8 cellular contexts compared by ENCODE assay signal in the genomic region with DNA sequence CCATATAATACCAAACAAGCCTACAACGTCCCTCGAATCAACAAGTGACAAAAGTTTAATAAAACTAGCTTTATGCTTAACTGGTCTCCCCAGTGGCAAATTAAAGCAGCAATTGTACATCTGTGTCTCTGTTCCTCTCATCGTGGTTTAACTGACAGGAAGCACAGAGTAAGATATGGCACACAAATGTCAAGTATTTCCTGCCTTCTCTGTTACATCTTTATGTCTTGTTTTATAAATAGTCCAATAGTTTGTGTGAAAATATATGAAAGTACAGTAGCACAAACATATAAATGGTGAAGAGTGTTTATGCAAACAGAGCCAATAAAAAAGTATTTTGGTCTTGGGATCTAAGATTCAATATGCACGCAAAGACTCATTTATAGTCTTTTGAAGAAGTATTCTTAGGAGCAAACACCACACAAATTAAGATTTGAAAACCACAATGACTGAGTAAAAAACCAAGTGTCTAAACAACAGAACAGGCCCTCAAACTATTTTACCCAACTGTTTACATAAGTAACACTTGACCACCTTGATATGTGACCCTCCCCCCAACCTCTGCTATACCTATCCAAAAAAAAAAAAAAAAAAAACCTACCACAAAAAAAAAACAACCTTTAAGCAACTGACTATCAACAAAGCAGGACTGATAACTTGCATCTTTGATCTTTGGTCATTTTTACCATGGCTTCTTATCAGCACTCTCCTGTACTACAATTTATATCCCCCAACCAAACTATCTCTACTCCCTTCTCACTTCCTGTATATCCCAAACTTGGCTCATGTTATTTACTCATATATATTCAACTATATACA. TPM values are rescaled to one million over a fixed set of nuclear protein-coding genes. Genes with fewer than 3 reads are reported as not detected.
DNase-seq lines count a peak whose midpoint lies in the region; ATAC-seq and TF ChIP-seq lines count a peak whose summit lies in the region.

No MANE protein-coding gene starts in this region.

- H3K4me1 Mint-ChIP-seq in activated T-helper 1 cell treated with anti-CD3 and anti-CD28 coated beads, Interleukin-12 subunit alpha, Interleukin-12 subunit beta, Interleukin-2, Interleukin-4 antibody, amounts not matched to agents 30 ng/mL and 10 ng/mL and 1 ng/mL, durations not matched to agents 14 hours and 24 hours and 36 hours (ENCODE audit: low read depth), result peaks cover 66% of the 10 kb centered on the region
- peaks cover 53% of the 10 kb centered on the region for H3K4me1 Mint-ChIP-seq in stimulated activated effector memory CD8-positive, alpha-beta T cell treated with anti-CD3 and anti-CD28 coated beads, Interleukin-12 subunit alpha, Interleukin-12 subunit beta, amount 100 ng/mL, for 72 hours

- peak overlapping the region; percentile 88 for H3K27ac Mint-ChIP-seq in activated T-helper 1 cell treated with anti-CD3 and anti-CD28 coated beads, Interleukin-12 subunit alpha, Interleukin-12 subunit beta, Interleukin-2, Interleukin-4 antibody, amounts not matched to agents 30 ng/mL and 10 ng/mL and 1 ng/mL, durations not matched to agents 14 hours and 24 hours and 36 hours
- peak overlapping the region; percentile 90 for H3K27ac Mint-ChIP-seq in stimulated activated effector memory CD8-positive, alpha-beta T cell treated with anti-CD3 and anti-CD28 coated beads, Interleukin-12 subunit alpha, Interleukin-12 subunit beta, amount 100 ng/mL, for 72 hours

- H3K9me3 ChIP-seq in DOHH2 (ENCODE audit: control insufficient read depth, insufficient read depth, low read length) (no peaks in the 10 kb centered on the region), SJCRH30 (replicated peaks) (no peaks in the 10 kb centered on the region)

- H3K27me3 ChIP-seq in DOHH2 (ENCODE audit: control insufficient read depth, low read length) (no peaks in the 10 kb centered on the region), SJCRH30 (no peaks in the 10 kb centered on the region)

- H3F3A ChIP-seq in DOHH2 (ENCODE audit: control insufficient read depth, insufficient read depth), result peaks cover 66% of the 10 kb centered on the region

- H3K79me2 ChIP-seq in DOHH2 (ENCODE audit: control insufficient read depth, low read length), result peaks cover 94% of the 10 kb centered on the region

- ATAC-seq in GM21515 (IDR thresholded peaks at IDR 0.05; ENCODE audit: unreplicated experiment), result peak; percentile 65
- ATAC-seq in stimulated activated effector memory CD8-positive, alpha-beta T cell treated with anti-CD3 and anti-CD28 coated beads, Interleukin-12 subunit alpha, Interleukin-12 subunit beta, amount 100 ng/mL, for 72 hours, result peak; percentile 91

- no peaks in the 10 kb centered on the region for H3K27me3 Mint-ChIP-seq in activated T-helper 1 cell treated with anti-CD3 and anti-CD28 coated beads, Interleukin-12 subunit alpha, Interleukin-12 subunit beta, Interleukin-2, Interleukin-4 antibody, amounts not matched to agents 30 ng/mL and 10 ng/mL and 1 ng/mL, durations not matched to agents 14 hours and 24 hours and 36 hours (ENCODE audit: insufficient read depth)

- H3K4me3 ChIP-seq in DOHH2 (ENCODE audit: low read length) (peak overlapping the region; percentile 71), SJCRH30 (no peak overlapping the region)

- H3K9me2 ChIP-seq in DOHH2 (replicated peaks; ENCODE audit: control insufficient read depth, low read length), result no peaks in the 10 kb centered on the region

- intact Hi-C loops in activated T-helper 1 cell treated with anti-CD3 and anti-CD28 coated beads, Interleukin-12 subunit alpha, Interleukin-12 subunit beta, Interleukin-2, Interleukin-4 antibody, amounts not matched to agents 30 ng/mL and 10 ng/mL and 1 ng/mL, durations not matched to agents 14 hours and 24 hours and 36 hours (cut with micrococcal nuclease), result loop anchor here (1.0 to 10.0 kb wide), 7 partner anchors 10 to 1390 kb away; partner anchors contain the start of genes DGKH and ELF1

- peaks cover 9% of the 10 kb centered on the region for H3K36me3 Mint-ChIP-seq in activated T-helper 1 cell treated with anti-CD3 and anti-CD28 coated beads, Interleukin-12 subunit alpha, Interleukin-12 subunit beta, Interleukin-2, Interleukin-4 antibody, amounts not matched to agents 30 ng/mL and 10 ng/mL and 1 ng/mL, durations not matched to agents 14 hours and 24 hours and 36 hours (ENCODE audit: low read depth)
- H3K36me3 Mint-ChIP-seq in stimulated activated effector memory CD8-positive, alpha-beta T cell treated with anti-CD3 and anti-CD28 coated beads, Interleukin-12 subunit alpha, Interleukin-12 subunit beta, amount 100 ng/mL, for 72 hours, result peaks cover 33% of the 10 kb centered on the region

- peak overlapping the region; percentile 59 for H3K4me3 Mint-ChIP-seq in activated T-helper 1 cell treated with anti-CD3 and anti-CD28 coated beads, Interleukin-12 subunit alpha, Interleukin-12 subunit beta, Interleukin-2, Interleukin-4 antibody, amounts not matched to agents 30 ng/mL and 10 ng/mL and 1 ng/mL, durations not matched to agents 14 hours and 24 hours and 36 hours
- peak overlapping the region; percentile 67 for H3K4me3 Mint-ChIP-seq in stimulated activated effector memory CD8-positive, alpha-beta T cell treated with anti-CD3 and anti-CD28 coated beads, Interleukin-12 subunit alpha, Interleukin-12 subunit beta, amount 100 ng/mL, for 72 hours

- peaks cover 80% of the 10 kb centered on the region for H3K36me3 ChIP-seq in DOHH2 (ENCODE audit: control insufficient read depth, low read length)
- no peaks in the 10 kb centered on the region for H3K36me3 ChIP-seq in SJCRH30

- H3K4me1 ChIP-seq in DOHH2 (ENCODE audit: control insufficient read depth, low read length), result peaks cover 96% of the 10 kb centered on the region
- H3K4me1 ChIP-seq in SJCRH30, result peaks cover 9% of the 10 kb centered on the region; the same call in 1 of the 2 replicates

- H4K20me1 ChIP-seq in DOHH2 (ENCODE audit: control insufficient read depth, insufficient read depth, low read depth, low read length), result 0 out of 2 replicates have a peak, but pooled peaks cover 6% of the 10 kb centered on the region

- H3K9me3 Mint-ChIP-seq in activated T-helper 1 cell treated with anti-CD3 and anti-CD28 coated beads, Interleukin-12 subunit alpha, Interleukin-12 subunit beta, Interleukin-2, Interleukin-4 antibody, amounts not matched to agents 30 ng/mL and 10 ng/mL and 1 ng/mL, durations not matched to agents 14 hours and 24 hours and 36 hours, result no peaks in the 10 kb centered on the region
- no peaks in the 10 kb centered on the region for H3K9me3 Mint-ChIP-seq in stimulated activated effector memory CD8-positive, alpha-beta T cell treated with anti-CD3 and anti-CD28 coated beads, Interleukin-12 subunit alpha, Interleukin-12 subunit beta, amount 100 ng/mL, for 72 hours

- H3K27ac ChIP-seq in DOHH2 (ENCODE audit: low read depth, low read length) (peak overlapping the region; percentile 97), SJCRH30 (no peak overlapping the region)

- H3K4me2 ChIP-seq in DOHH2 (ENCODE audit: low read length), result peak overlapping the region; percentile 83

- TF ChIP-seq CTCF in DOHH2 (IDR thresholded peaks at IDR 0.05; ENCODE audit: low read depth, low read length, poor library complexity, severe bottlenecking) (no peak), GM13977 (IDR thresholded peaks at IDR 0.05; ENCODE audit: extremely low read depth, insufficient read depth, missing control alignments) (no peak)

- DNase-seq in HT1080 (ENCODE audit: low read depth), result peak; percentile 31
- DNase-seq in activated T-helper 1 cell treated with anti-CD3 and anti-CD28 coated beads, Interleukin-12 subunit alpha, Interleukin-12 subunit beta, Interleukin-2, Interleukin-4 antibody, amounts not matched to agents 30 ng/mL and 10 ng/mL and 1 ng/mL, durations not matched to agents 14 hours and 24 hours and 36 hours (ENCODE audit: low spot score), result no peak
- no peak for DNase-seq in stimulated activated effector memory CD8-positive, alpha-beta T cell treated with anti-CD3 and anti-CD28 coated beads, Interleukin-12 subunit alpha, Interleukin-12 subunit beta, amount 100 ng/mL, for 72 hours (ENCODE audit: low spot score in 2 of 2)
- DNase-seq in iPS-NIHi11 (ENCODE audit: low spot score), result no peak
- DNase-seq in GM13977 (ENCODE audit: low spot score), result no peak
- DNase-seq in SJCRH30, result no peak

- in situ Hi-C loops in GM13977 (cut with MboI; ENCODE audit: low pct_unique_long_range_greater_than_20kb, low sequenced_read_pairs, unreplicated experiment), result no loop called here

RNA-seq across cellular contexts. Expression of gene ELF1, which starts 14.0 kb away (rescaled TPM):
- 13.4 and 31.1 TPM in 2 replicates for total RNA-seq in HT1080 (2014; rRNA removed; shearing (Covaris generic))
- 18.3 and 24.8 TPM in 2 replicates for polyA plus RNA-seq in HT1080 (2015; cell fraction: cytosol; rRNA removed)
- 37.8 and 40.7 TPM in 2 replicates for polyA plus RNA-seq in HT1080 (2015; cell fraction: nucleus; rRNA removed)
- total RNA-seq in activated T-helper 1 cell treated with anti-CD3 and anti-CD28 coated beads, Interleukin-12 subunit alpha, Interleukin-12 subunit beta, Interleukin-2, Interleukin-4 antibody, amounts not matched to agents 30 ng/mL and 10 ng/mL and 1 ng/mL, durations not matched to agents 14 hours and 24 hours and 36 hours, result 75.3 and 76.8 TPM in 2 replicates
- 30.5 and 32.7 TPM in 2 replicates for total RNA-seq in SJCRH30 (2014; rRNA removed; shearing (Covaris generic))

RNA-seq across cellular contexts. Expression of gene WBP4, which starts 56.2 kb away (rescaled TPM):
- 10.5 and 11.4 TPM in 2 replicates for total RNA-seq in HT1080 (2014; rRNA removed; shearing (Covaris generic))
- polyA plus RNA-seq in HT1080 (2015; cell fraction: cytosol; rRNA removed), result 12.3 and 13.1 TPM in 2 replicates
- polyA plus RNA-seq in HT1080 (2015; cell fraction: nucleus; rRNA removed), result 10.1 and 13.1 TPM in 2 replicates
- total RNA-seq in activated T-helper 1 cell treated with anti-CD3 and anti-CD28 coated beads, Interleukin-12 subunit alpha, Interleukin-12 subunit beta, Interleukin-2, Interleukin-4 antibody, amounts not matched to agents 30 ng/mL and 10 ng/mL and 1 ng/mL, durations not matched to agents 14 hours and 24 hours and 36 hours, result 13.4 and 14.0 TPM in 2 replicates
- 14.4 and 15.3 TPM in 2 replicates for total RNA-seq in SJCRH30 (2014; rRNA removed; shearing (Covaris generic))
